ENCODE assay signal across 9 cellular contexts in genomic region chr19:29679598-29680210, GRCh38. TPM values are rescaled to one million over a fixed set of nuclear protein-coding genes. Genes with fewer than 3 reads are reported as not detected.
A peak's percentile ranks its signal among the peaks of the same experiment; 100 is the strongest.
DNase-seq lines count a peak whose midpoint lies in the region; ATAC-seq and TF ChIP-seq lines count a peak whose summit lies in the region.
"Had no signal": no experiment of that assay in that cellular context is flagged by ENCODE, and none has a peak within 500 bp of the region (broad histone marks: within the 10 kb centered on the region; RNA-seq: fewer than 3 reads in every experiment).

No MANE protein-coding gene starts in this region.

- TF ChIP-seq POLR2A in esophagus muscularis mucosa (IDR thresholded peaks at IDR 0.05; ENCODE audit: low read depth): no peak

- H3K27me3 ChIP-seq in CD8-positive, alpha-beta memory T cell (ENCODE audit: insufficient read depth, low read length, poor library complexity, severe bottlenecking): no peaks in the 10 kb centered on the region
- no peaks in the 10 kb centered on the region for H3K27me3 ChIP-seq in esophagus muscularis mucosa
- H3K27me3 ChIP-seq: pancreas had no signal

- H3K4me3 ChIP-seq in CD8-positive, alpha-beta memory T cell (ENCODE audit: low read length): peak overlapping the region; percentile 50
- no peak overlapping the region for H3K4me3 ChIP-seq in esophagus muscularis mucosa
- H3K4me3 ChIP-seq: pancreas had no signal

- H3K36me3 Mint-ChIP-seq in CD8-positive, alpha-beta memory T cell: peaks cover 0 to 33% (median 1%) of the 10 kb centered on the region in 3 donors
- H3K36me3 Mint-ChIP-seq in T-helper 17 cell (ENCODE audit: low read depth): no peaks in the 10 kb centered on the region
- H3K36me3 Mint-ChIP-seq in stimulated activated memory B cell treated with anti-CD40 and anti-IgM and Interleukin-4, amounts not matched to agents 10 μg/mL and 1 μg/mL and 100 μg/mL, for 72 hours: peaks cover 11% of the 10 kb centered on the region
- H3K36me3 Mint-ChIP-seq in Calu3 (ENCODE audit: insufficient read depth, unreplicated experiment): no peaks in the 10 kb centered on the region

- TF ChIP-seq EP300 in esophagus muscularis mucosa (IDR thresholded peaks at IDR 0.05): no peak

- peaks cover 23% of the 10 kb centered on the region for H3K36me3 ChIP-seq in CD8-positive, alpha-beta memory T cell (ENCODE audit: insufficient read depth, low read length)
- H3K36me3 ChIP-seq in esophagus muscularis mucosa: peaks cover 11 to 37% (median 26%) of the 10 kb centered on the region in 4 donors

- DNase-seq in CD8-positive, alpha-beta memory T cell: no peak
- DNase-seq in T-helper 17 cell: no peak
- no peak for DNase-seq in esophagus muscularis mucosa (ENCODE audit: extremely low spot score)
- DNase-seq in Calu3: no peak
- no peak for DNase-seq in NCI-H524 (lab: John Stamatoyannopoulos, UW)
- DNase-seq: NCI-H1694 treated with DMSO at 0.1 percent for 48 hours had no signal

- TF ChIP-seq CTCF in esophagus muscularis mucosa (IDR thresholded peaks at IDR 0.05) (no peak), Calu3 (IDR thresholded peaks at IDR 0.05; ENCODE audit: unreplicated experiment) (no peak)

- peak overlapping the region; percentile 25 for H3K27ac ChIP-seq in CD8-positive, alpha-beta memory T cell (ENCODE audit: low read depth, low read length)
- peak overlapping the region; percentile 72 to 84 (median 79) for H3K27ac ChIP-seq in esophagus muscularis mucosa (replicated peaks in 1 of 4)
- H3K27ac ChIP-seq: pancreas had no signal

- CTCF ChIA-PET in CD8-positive, alpha-beta memory T cell (lab: Charles Lee): interaction anchor here (1.0 to 8.0 kb wide), 5 partner anchors 8 to 70 kb away, joined by 3 to 85 read pairs (median 17); partner anchors contain the start of genes C19orf12 and PLEKHF1
- CTCF ChIA-PET in Calu3 (lab: Charles Lee): no interaction called here

- peak overlapping the region; percentile 81 to 97 (median 95) for H3K27ac Mint-ChIP-seq in CD8-positive, alpha-beta memory T cell
- H3K27ac Mint-ChIP-seq in T-helper 17 cell: peak overlapping the region; percentile 95
- peak overlapping the region; percentile 85 for H3K27ac Mint-ChIP-seq in stimulated activated memory B cell treated with anti-CD40 and anti-IgM and Interleukin-4, amounts not matched to agents 10 μg/mL and 1 μg/mL and 100 μg/mL, for 72 hours
- no peak overlapping the region for H3K27ac Mint-ChIP-seq in Calu3 (ENCODE audit: unreplicated experiment)

- peaks cover 81% of the 10 kb centered on the region for H3K4me1 ChIP-seq in CD8-positive, alpha-beta memory T cell (ENCODE audit: insufficient read depth, low read length)
- peaks cover 75 to 87% (median 85%) of the 10 kb centered on the region in 4 donors for H3K4me1 ChIP-seq in esophagus muscularis mucosa
- H3K4me1 ChIP-seq: pancreas had no signal

- POLR2A ChIA-PET in CD8-positive, alpha-beta memory T cell (lab: Charles Lee): interaction anchor here (0.5 to 3.4 kb wide), 3 partner anchors 12 to 74 kb away, joined by 3 to 17 read pairs (median 3); partner anchors contain the start of gene POP4

- intact Hi-C loops in esophagus muscularis mucosa (cut with DNase I) (no loop called here), Calu3 (cut with micrococcal nuclease; ENCODE audit: unreplicated experiment) (no loop called here)

- ATAC-seq in T-helper 17 cell: no peak
- no peak for ATAC-seq in stimulated activated memory B cell treated with anti-CD40 and anti-IgM and Interleukin-4, amounts not matched to agents 10 μg/mL and 1 μg/mL and 100 μg/mL, for 72 hours
- no peak for ATAC-seq in HG02840 (IDR thresholded peaks at IDR 0.05; ENCODE audit: low FRiP score, unreplicated experiment)

- peaks cover 63 to 89% (median 78%) of the 10 kb centered on the region in 3 donors for H3K4me1 Mint-ChIP-seq in CD8-positive, alpha-beta memory T cell
- H3K4me1 Mint-ChIP-seq in T-helper 17 cell (peaks cover 47% of the 10 kb centered on the region), Calu3 (ENCODE audit: low read depth, unreplicated experiment) (no peaks in the 10 kb centered on the region)
- H3K4me1 Mint-ChIP-seq in stimulated activated memory B cell treated with anti-CD40 and anti-IgM and Interleukin-4, amounts not matched to agents 10 μg/mL and 1 μg/mL and 100 μg/mL, for 72 hours: peaks cover 40% of the 10 kb centered on the region

- BruUV-seq in Calu3 (replicated peaks; lab: Mats Ljungman, UMichigan): no TSS peak

- H3K9me3 Mint-ChIP-seq in CD8-positive, alpha-beta memory T cell: no peaks in the 10 kb centered on the region
- H3K9me3 Mint-ChIP-seq in stimulated activated memory B cell treated with anti-CD40 and anti-IgM and Interleukin-4, amounts not matched to agents 10 μg/mL and 1 μg/mL and 100 μg/mL, for 72 hours: no peaks in the 10 kb centered on the region
- H3K9me3 Mint-ChIP-seq in Calu3 (ENCODE audit: low read depth, unreplicated experiment): no peaks in the 10 kb centered on the region

- no peaks in the 10 kb centered on the region for H3K27me3 Mint-ChIP-seq in CD8-positive, alpha-beta memory T cell
- H3K27me3 Mint-ChIP-seq in T-helper 17 cell (no peaks in the 10 kb centered on the region), Calu3 (ENCODE audit: unreplicated experiment) (peaks cover 18% of the 10 kb centered on the region)
- H3K27me3 Mint-ChIP-seq in stimulated activated memory B cell treated with anti-CD40 and anti-IgM and Interleukin-4, amounts not matched to agents 10 μg/mL and 1 μg/mL and 100 μg/mL, for 72 hours: no peaks in the 10 kb centered on the region

- no peaks in the 10 kb centered on the region for H3K9me3 ChIP-seq in CD8-positive, alpha-beta memory T cell (ENCODE audit: low read length)
- H3K9me3 ChIP-seq in T-helper 17 cell (ENCODE audit: control insufficient read depth, low read length, poor library complexity, severe bottlenecking) (no peaks in the 10 kb centered on the region), esophagus muscularis mucosa (no peaks in the 10 kb centered on the region)
- H3K9me3 ChIP-seq: pancreas had no signal

- H3K4me3 Mint-ChIP-seq in CD8-positive, alpha-beta memory T cell: peak overlapping the region; percentile 70 to 83 (median 77)
- peak overlapping the region; percentile 88 for H3K4me3 Mint-ChIP-seq in T-helper 17 cell
- peak overlapping the region; percentile 12 for H3K4me3 Mint-ChIP-seq in stimulated activated memory B cell treated with anti-CD40 and anti-IgM and Interleukin-4, amounts not matched to agents 10 μg/mL and 1 μg/mL and 100 μg/mL, for 72 hours
- H3K4me3 Mint-ChIP-seq in Calu3 (ENCODE audit: low read depth, unreplicated experiment): no peak overlapping the region

- 89% methylated on average over 7 of the region's 9 CpGs for WGBS in esophagus muscularis mucosa

RNA-seq across cellular contexts. Expression of gene PLEKHF1, which starts 14.4 kb away (rescaled TPM):
- 10 to 100 TPM; 21.3 to 23.0 TPM for total RNA-seq in CD8-positive, alpha-beta memory T cell
- polyA plus RNA-seq in CD8-positive, alpha-beta memory T cell: 57.7 TPM
- total RNA-seq in T-helper 17 cell (10 to 100 TPM; 13.5 to 20.7 TPM), esophagus muscularis mucosa (10 to 100 TPM; 27.4 to 58.6 (median 36.1) TPM), Calu3 (2022) (2.4 and 2.9 TPM in 2 replicates)

RNA-seq across cellular contexts. Expression of gene C19orf12, which starts 35.4 kb away (rescaled TPM):
- total RNA-seq in CD8-positive, alpha-beta memory T cell: 10 to 100 TPM; 32.3 to 35.3 TPM
- 33.0 TPM for polyA plus RNA-seq in CD8-positive, alpha-beta memory T cell
- total RNA-seq in T-helper 17 cell (10 to 100 TPM; 16.6 to 18.6 TPM), esophagus muscularis mucosa (10 to 100 TPM; 27.0 to 52.9 (median 38.9) TPM), Calu3 (2022) (15.4 and 17.5 TPM in 2 replicates)
